ENCODE assay signal across 26 cellular contexts in genomic region chr11:87879118-87879517, GRCh38.
DNase-seq lines count a peak whose midpoint lies in the region; ATAC-seq and FAIRE-seq lines count a peak whose summit lies in the region.
"Had no signal": no experiment of that assay in that cellular context is flagged by ENCODE, and none has a peak within 500 bp of the region (broad histone marks: within the 10 kb centered on the region; RNA-seq: fewer than 3 reads in every experiment).

No MANE protein-coding gene starts in this region.

- peak; percentile 41 for DNase-seq in ELR (ENCODE audit: low read depth)
- peak; percentile 28 for DNase-seq in LHCN-M2 (ENCODE audit: low read depth)
- DNase-seq in myocyte (ENCODE audit: low read depth): peak; percentile 18
- no peak for DNase-seq in DMS153 treated with DMSO at 0.1 percent for 48 hours (lab: John Stamatoyannopoulos, UW; ENCODE audit: unreplicated experiment)
- no peak for DNase-seq in natural killer cell treated with Interleukin-12 subunit alpha and Interleukin-12 subunit beta and Interleukin-15 and Interleukin-18, amount 100 ng/mL, for 72 hours (ENCODE audit: low spot score)
- DNase-seq in OCI-M2 (lab: John Stamatoyannopoulos, UW; ENCODE audit: unreplicated experiment): no peak
- DNase-seq: activated CD4-positive, alpha-beta T cell treated with anti-CD3 and anti-CD28 coated beads, Interleukin-2, amount 50 U/mL, for 48 hours; activated CD4-positive, CD25-positive, alpha-beta regulatory T cell; activated CD8-positive, alpha-beta memory T cell treated with anti-CD3 and anti-CD28 coated beads, Interleukin-2, amount 50 U/mL, for 48 hours; activated naive CD8-positive, alpha-beta T cell treated with anti-CD3 and anti-CD28 coated beads for 36 hours; cerebellar nuclear complex; IMR-90; kidney glomerular epithelial cell; lower lobe of right lung; MG63; NCI-H1417 treated with DMSO at 0.1 percent for 48 hours; NCI-H2107; NCI-H446 treated with DMSO at 0.1 percent for 48 hours; NK-92 treated with Interleukin-12 subunit alpha and Interleukin-12 subunit beta, amount 100 ng/mL, for 24 hours; Peyer's patch; stomach had no signal

- H3K36me3 Mint-ChIP-seq in natural killer cell treated with Interleukin-12 subunit alpha and Interleukin-12 subunit beta and Interleukin-15 and Interleukin-18, amount 100 ng/mL, for 72 hours: no peaks in the 10 kb centered on the region
- H3K36me3 Mint-ChIP-seq: activated naive CD8-positive, alpha-beta T cell treated with anti-CD3 and anti-CD28 coated beads for 36 hours had no signal

- no peaks in the 10 kb centered on the region for H3K27me3 Mint-ChIP-seq in natural killer cell treated with Interleukin-12 subunit alpha and Interleukin-12 subunit beta and Interleukin-15 and Interleukin-18, amount 100 ng/mL, for 72 hours
- H3K27me3 Mint-ChIP-seq: progenitor cell of endocrine pancreas had no signal

- no peak for ATAC-seq in natural killer cell treated with Interleukin-12 subunit alpha and Interleukin-12 subunit beta and Interleukin-15 and Interleukin-18, amount 100 ng/mL, for 72 hours
- ATAC-seq in HG02938 (IDR thresholded peaks at IDR 0.05; ENCODE audit: unreplicated experiment): no peak
- ATAC-seq: lower lobe of right lung had no signal

- no peaks in the 10 kb centered on the region for H3K4me1 Mint-ChIP-seq in natural killer cell treated with Interleukin-12 subunit alpha and Interleukin-12 subunit beta and Interleukin-15 and Interleukin-18, amount 100 ng/mL, for 72 hours (ENCODE audit: low read depth in 2 of 2)
- H3K4me1 Mint-ChIP-seq: activated naive CD8-positive, alpha-beta T cell treated with anti-CD3 and anti-CD28 coated beads for 36 hours had no signal

- H3K9me3 Mint-ChIP-seq in natural killer cell treated with Interleukin-12 subunit alpha and Interleukin-12 subunit beta and Interleukin-15 and Interleukin-18, amount 100 ng/mL, for 72 hours: no peaks in the 10 kb centered on the region
- H3K9me3 Mint-ChIP-seq: activated naive CD8-positive, alpha-beta T cell treated with anti-CD3 and anti-CD28 coated beads for 36 hours had no signal

- peak; percentile 35 for FAIRE-seq in endometrium (lab: Jason Lieb, UNC)
- FAIRE-seq: D721Med, H1 had no signal

- H3K4me3 Mint-ChIP-seq in natural killer cell treated with Interleukin-12 subunit alpha and Interleukin-12 subunit beta and Interleukin-15 and Interleukin-18, amount 100 ng/mL, for 72 hours: no peak overlapping the region
- H3K4me3 Mint-ChIP-seq: activated naive CD8-positive, alpha-beta T cell treated with anti-CD3 and anti-CD28 coated beads for 36 hours had no signal

- no peak overlapping the region for H3K27ac Mint-ChIP-seq in natural killer cell treated with Interleukin-12 subunit alpha and Interleukin-12 subunit beta and Interleukin-15 and Interleukin-18, amount 100 ng/mL, for 72 hours
- H3K27ac Mint-ChIP-seq: activated naive CD8-positive, alpha-beta T cell treated with anti-CD3 and anti-CD28 coated beads for 36 hours had no signal

Comparison
In these comparisons a context has a peak if more than half of its experiments do, and no peak if none do; other contexts are left out.
1. DNase-seq: peak in ELR (single experiment), LHCN-M2 (single experiment) and myocyte (single experiment); none in DMS153 treated with DMSO at 0.1 percent for 48 hours (single experiment), natural killer cell treated with Interleukin-12 subunit alpha and Interleukin-12 subunit beta and Interleukin-15 and Interleukin-18, amount 100 ng/mL, for 72 hours (single experiment) and OCI-M2 (single experiment).